ENCODE assay signal across 17 cellular contexts in the genomic region with DNA sequence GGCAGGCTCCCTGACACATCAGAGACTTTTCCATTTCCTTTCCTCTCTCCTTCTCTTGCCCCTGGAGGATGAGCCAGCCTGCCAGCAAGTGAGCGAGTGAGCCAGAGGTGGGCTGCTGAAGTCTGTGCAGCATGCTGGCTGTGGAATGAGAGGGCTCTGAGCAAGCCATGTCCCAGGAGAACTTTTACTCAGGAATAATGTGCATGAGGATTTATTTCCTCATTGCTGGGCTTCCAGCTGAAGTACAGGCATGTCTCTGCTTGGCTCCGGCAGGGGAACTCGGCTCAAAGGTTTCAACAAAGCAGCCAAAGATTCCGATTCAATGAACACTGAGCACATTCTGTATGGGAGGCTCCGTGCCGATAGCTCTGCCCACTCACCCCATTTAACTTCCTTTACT.
DNase-seq lines count a peak whose midpoint lies in the region; ATAC-seq lines count a peak whose summit lies in the region.
"Had no signal": no experiment of that assay in that cellular context is flagged by ENCODE, and none has a peak within 500 bp of the region (broad histone marks: within the 10 kb centered on the region; RNA-seq: fewer than 3 reads in every experiment).

No MANE protein-coding gene starts in this region.

- ATAC-seq in GM18873 (IDR thresholded peaks at IDR 0.05; ENCODE audit: low FRiP score, unreplicated experiment) = no peak
- ATAC-seq: heart right ventricle, natural killer cell had no signal

- DNase-seq in COLO829 (ENCODE audit: low spot score) (peak; percentile 78), astrocyte of the hippocampus (ENCODE audit: low read depth, low spot score) (peak; percentile 51), fibroblast of peridontal ligament (ENCODE audit: extremely low read depth) (peak; percentile 72), pons (ENCODE audit: low spot score) (peak; percentile 74), AML-193 (lab: John Stamatoyannopoulos, UW) (no peak), NCI-H2081 (lab: John Stamatoyannopoulos, UW) (no peak)
- no peak for DNase-seq in activated CD8-positive, alpha-beta memory T cell treated with anti-CD3 and anti-CD28 coated beads, Interleukin-2, amount 50 U/mL, for 48 hours
- DNase-seq: ACHN; activated CD4-positive, CD25-positive, alpha-beta regulatory T cell treated with anti-CD3 and anti-CD28 coated beads, Interleukin-2, amount 50 U/mL, for 72 hours; adrenal gland; heart right ventricle; natural killer cell; NCI-H1694 treated with DMSO at 0.1 percent for 48 hours; NCI-H524 treated with DMSO at 0.1 percent for 48 hours; T1000; uterus had no signal

Comparison
In these comparisons a context has a peak if more than half of its experiments do, and no peak if none do; other contexts are left out.
1. DNase-seq: peak in COLO829 (single experiment), astrocyte of the hippocampus (single experiment), fibroblast of peridontal ligament (single experiment) and pons (single experiment); none in AML-193 (0 of 2), NCI-H2081 (0 of 2) and activated CD8-positive, alpha-beta memory T cell treated with anti-CD3 and anti-CD28 coated beads, Interleukin-2, amount 50 U/mL, for 48 hours (single experiment).